7 cellular contexts compared by ENCODE assay signal in genomic region chr17:7841622-7842379, GRCh38. TPM values are rescaled to one million over a fixed set of nuclear protein-coding genes. Genes with fewer than 3 reads are reported as not detected.
A peak's percentile ranks its signal among the peaks of the same experiment; 100 is the strongest.
DNase-seq lines count a peak whose midpoint lies in the region; ATAC-seq and TF ChIP-seq lines count a peak whose summit lies in the region.

No MANE protein-coding gene starts in this region.

- peaks cover 47% of the 10 kb centered on the region for H3K36me3 Mint-ChIP-seq in dendritic cell treated with granulocyte-macrophage colony-stimulating factor and Interleukin-4, amounts not matched to agents 40 ng/mL and 50 ng/mL, for 4 days (ENCODE audit: low read depth)

- peak; percentile 83 for DNase-seq in GM13976 (ENCODE audit: low spot score)
- DNase-seq in NCI-H510A treated with DMSO at 0.1 percent for 48 hours (lab: John Stamatoyannopoulos, UW): peak; percentile 88
- peak; percentile 95 for DNase-seq in activated CD4-positive, alpha-beta T cell treated with anti-CD3 and anti-CD28 coated beads, Interleukin-2, amount 50 U/mL, for 1 hour
- peak; percentile 94 for DNase-seq in stimulated activated CD4-positive, alpha-beta T cell treated with anti-CD3 and anti-CD28 coated beads, Interleukin-4, amount 100 ng/mL, for 24 hours

- H3K27me3 ChIP-seq in liver (ENCODE audit: control insufficient read depth in 4 of 4, insufficient read depth in 4 of 4, low read length in 3 of 4): no peaks in the 10 kb centered on the region

- intact Hi-C loops in dendritic cell treated with granulocyte-macrophage colony-stimulating factor and Interleukin-4, amounts not matched to agents 40 ng/mL and 50 ng/mL, for 4 days (cut with micrococcal nuclease): loop anchor here (2.0 to 10.0 kb wide), 3 partner anchors 15 to 313 kb away; partner anchors contain the start of genes MPDU1, NAA38 and PER1

- peaks cover 0 to 5% (median 3%) of the 10 kb centered on the region in 4 donors for H3K36me3 ChIP-seq in liver (ENCODE audit: control insufficient read depth in 4 of 4, insufficient read depth in 3 of 4, low read depth in 1 of 4, low read length in 3 of 4)

- TF ChIP-seq CTCF in GM13976 (IDR thresholded peaks at IDR 0.05; ENCODE audit: borderline replicate concordance, control extremely low read depth, extremely low read depth, insufficient read depth, missing control alignments): no peak
- peak; percentile 1 for TF ChIP-seq CTCF in liver (IDR thresholded peaks at IDR 0.05; ENCODE audit: low read depth, low read length, missing input control)

- peak overlapping the region; percentile 99 to 100 for H3K27ac ChIP-seq in liver (ENCODE audit: low read depth in 1 of 2, low read length in 2 of 2)

- no peaks in the 10 kb centered on the region for H3K9me3 ChIP-seq in liver (ENCODE audit: control insufficient read depth in 4 of 4, low read length in 3 of 4)

- under 1% methylated on average over 69 of the region's 69 CpGs for WGBS in liver

- H3K4me3 Mint-ChIP-seq in dendritic cell treated with granulocyte-macrophage colony-stimulating factor and Interleukin-4, amounts not matched to agents 40 ng/mL and 50 ng/mL, for 4 days: peak overlapping the region; percentile 93

- in situ Hi-C loops in GM13976 (cut with MboI; ENCODE audit: low sequenced_read_pairs, unreplicated experiment): no loop called here

- ATAC-seq in HG03108 (IDR thresholded peaks at IDR 0.05; ENCODE audit: unreplicated experiment): peak; percentile 19

- peaks cover 2 to 60% (median 43%) of the 10 kb centered on the region in 4 donors for H3K4me1 ChIP-seq in liver (ENCODE audit: control insufficient read depth in 4 of 4, insufficient read depth in 4 of 4, low read length in 3 of 4)

- H3K27ac Mint-ChIP-seq in dendritic cell treated with granulocyte-macrophage colony-stimulating factor and Interleukin-4, amounts not matched to agents 40 ng/mL and 50 ng/mL, for 4 days: peak overlapping the region; percentile 98

- H3K4me1 Mint-ChIP-seq in dendritic cell treated with granulocyte-macrophage colony-stimulating factor and Interleukin-4, amounts not matched to agents 40 ng/mL and 50 ng/mL, for 4 days (ENCODE audit: low read depth): peaks cover 67% of the 10 kb centered on the region

- peak overlapping the region; percentile 96 to 100 for H3K9ac ChIP-seq in liver (ENCODE audit: low read depth in 1 of 2, low read length in 2 of 2)

- no peaks in the 10 kb centered on the region for H3K27me3 Mint-ChIP-seq in dendritic cell treated with granulocyte-macrophage colony-stimulating factor and Interleukin-4, amounts not matched to agents 40 ng/mL and 50 ng/mL, for 4 days

- TF ChIP-seq RAD21 in liver (IDR thresholded peaks at IDR 0.05): peak in 1 of 2 donors; percentile 52

- peak overlapping the region; percentile 66 to 94 (median 79) for H3K4me3 ChIP-seq in liver (ENCODE audit: low read depth in 1 of 3, low read length in 3 of 3)

- H3K9me3 Mint-ChIP-seq in dendritic cell treated with granulocyte-macrophage colony-stimulating factor and Interleukin-4, amounts not matched to agents 40 ng/mL and 50 ng/mL, for 4 days: no peaks in the 10 kb centered on the region

TF ChIP-seq in liver, 16 proteins besides CTCF, POLR2A, EP300 and RAD21:
- TF ChIP-seq NR2F2 (IDR thresholded peaks at IDR 0.05) (no peak), RXRA (IDR thresholded peaks at IDR 0.05) (peak in 1 of 2 donors; percentile 36), JUND (IDR thresholded peaks at IDR 0.05) (no peak), SP1 (IDR thresholded peaks at IDR 0.05) (peak; percentile 62), GABPA (IDR thresholded peaks at IDR 0.05 in 1 of 2, conservative IDR thresholded peaks at IDR 0.05 in 1 of 2) (no peak), HNF4G (IDR thresholded peaks at IDR 0.05) (no peak), EGR1 (IDR thresholded peaks at IDR 0.05; ENCODE audit: low read depth in 2 of 2) (peak; percentile 62 to 91), ATF3 (IDR thresholded peaks at IDR 0.05) (no peak), REST (IDR thresholded peaks at IDR 0.05) (peak; percentile 22), ZBTB33 (IDR thresholded peaks at IDR 0.05) (peak; percentile 29), FOXA1 (IDR thresholded peaks at IDR 0.05) (no peak), YY1 (IDR thresholded peaks at IDR 0.05) (no peak), FOXA2 (IDR thresholded peaks at IDR 0.05) (no peak), MAX (IDR thresholded peaks at IDR 0.05) (peak; percentile 63), HNF4A (conservative IDR thresholded peaks at IDR 0.05) (peak; percentile 67 to 78), TAF1 (conservative IDR thresholded peaks at IDR 0.05) (no peak)

RNA-seq across cellular contexts. Expression of gene KDM6B, which starts 7.8 kb away (rescaled TPM):
- total RNA-seq in liver: 10 to 100 TPM in 1 of 2 donors, 1 to 10 TPM in 1; 3.5 to 11.5 TPM
- polyA plus RNA-seq in liver: 1 to 10 TPM; 2.5 to 3.2 TPM

RNA-seq across cellular contexts. Expression of gene TMEM88, which starts 13.1 kb away (rescaled TPM):
- total RNA-seq in liver: 1 to 10 TPM in 1 of 2 donors, under 1 TPM in 1; 0.65 to 4.0 TPM
- polyA plus RNA-seq in liver: 1 to 10 TPM; 3.3 to 4.6 TPM

RNA-seq across cellular contexts. Expression of gene NAA38, which starts 15.6 kb away (rescaled TPM):
- 10 to 100 TPM; 24.3 to 72.0 TPM for total RNA-seq in liver
- 100 to 1,000 TPM in 1 of 2 donors, 10 to 100 TPM in 1; 41.6 to 118 TPM for polyA plus RNA-seq in liver

RNA-seq across cellular contexts. Expression of gene CYB5D1, which starts 16.0 kb away (rescaled TPM):
- 10 to 100 TPM in 1 of 2 donors, 1 to 10 TPM in 1; 4.4 to 12.0 TPM for total RNA-seq in liver
- 1 to 10 TPM; 2.5 to 8.8 TPM for polyA plus RNA-seq in liver

RNA-seq across cellular contexts. Expression of gene CHD3, which starts 46.8 kb away (rescaled TPM):
- total RNA-seq in liver: 10 to 100 TPM; 11.0 to 14.4 TPM
- 1 to 10 TPM; 1.9 to 3.4 TPM for polyA plus RNA-seq in liver

Comparison
In these comparisons a context has a peak if more than half of its experiments do, and no peak if none do; other contexts are left out.
1. Peak in every context shown above with its lines: DNase-seq, ATAC-seq, H3K4me3 ChIP-seq and H3K27ac ChIP-seq.